In the genomic region with DNA sequence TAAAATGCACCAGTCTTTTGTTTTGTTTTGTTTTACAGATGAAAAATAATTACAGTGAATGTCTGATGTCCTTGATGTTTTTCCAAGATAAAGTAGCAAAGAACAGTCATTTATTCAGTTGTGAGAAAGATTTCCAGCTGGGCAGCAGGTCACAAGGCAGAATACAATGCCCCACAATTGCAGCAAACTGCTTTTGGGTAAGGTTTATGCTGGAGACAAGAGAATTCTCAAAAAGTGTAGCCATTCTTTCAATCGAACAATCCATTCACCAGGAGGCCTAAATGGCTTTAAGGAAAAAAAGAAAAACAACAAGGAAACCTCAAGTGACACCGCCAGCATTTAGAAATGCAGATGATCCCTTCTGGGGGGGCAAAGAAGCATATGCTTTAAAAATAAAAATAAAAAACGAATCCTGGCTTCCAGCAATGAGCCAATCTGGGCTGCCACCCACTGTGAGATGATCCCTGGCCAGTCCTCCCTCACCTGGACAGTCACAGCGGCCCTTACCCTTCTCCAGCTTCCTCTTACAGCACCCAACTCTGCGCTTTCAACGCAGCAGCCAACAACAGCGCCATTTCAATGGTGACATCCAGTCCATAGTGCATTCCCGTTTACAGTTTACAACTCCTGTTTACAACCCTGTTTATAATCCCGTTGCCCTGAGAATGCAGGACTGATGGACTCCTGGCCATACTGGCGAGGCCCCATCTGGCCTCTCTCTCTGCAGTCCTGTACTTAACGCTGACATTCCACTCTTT, we compare ENCODE assay signal across 1 cellular context.
TF ChIP-seq lines count a peak whose summit lies in the region.

No MANE protein-coding gene starts in this region.

TF ChIP-seq in H1, 55 proteins besides CTCF, POLR2A, EP300 and RAD21:
- no peak for TF ChIP-seq BCL11A (IDR thresholded peaks at IDR 0.05; ENCODE audit: low read depth in 2 of 2, low read length in 2 of 2)
- TF ChIP-seq, protein P1, sequence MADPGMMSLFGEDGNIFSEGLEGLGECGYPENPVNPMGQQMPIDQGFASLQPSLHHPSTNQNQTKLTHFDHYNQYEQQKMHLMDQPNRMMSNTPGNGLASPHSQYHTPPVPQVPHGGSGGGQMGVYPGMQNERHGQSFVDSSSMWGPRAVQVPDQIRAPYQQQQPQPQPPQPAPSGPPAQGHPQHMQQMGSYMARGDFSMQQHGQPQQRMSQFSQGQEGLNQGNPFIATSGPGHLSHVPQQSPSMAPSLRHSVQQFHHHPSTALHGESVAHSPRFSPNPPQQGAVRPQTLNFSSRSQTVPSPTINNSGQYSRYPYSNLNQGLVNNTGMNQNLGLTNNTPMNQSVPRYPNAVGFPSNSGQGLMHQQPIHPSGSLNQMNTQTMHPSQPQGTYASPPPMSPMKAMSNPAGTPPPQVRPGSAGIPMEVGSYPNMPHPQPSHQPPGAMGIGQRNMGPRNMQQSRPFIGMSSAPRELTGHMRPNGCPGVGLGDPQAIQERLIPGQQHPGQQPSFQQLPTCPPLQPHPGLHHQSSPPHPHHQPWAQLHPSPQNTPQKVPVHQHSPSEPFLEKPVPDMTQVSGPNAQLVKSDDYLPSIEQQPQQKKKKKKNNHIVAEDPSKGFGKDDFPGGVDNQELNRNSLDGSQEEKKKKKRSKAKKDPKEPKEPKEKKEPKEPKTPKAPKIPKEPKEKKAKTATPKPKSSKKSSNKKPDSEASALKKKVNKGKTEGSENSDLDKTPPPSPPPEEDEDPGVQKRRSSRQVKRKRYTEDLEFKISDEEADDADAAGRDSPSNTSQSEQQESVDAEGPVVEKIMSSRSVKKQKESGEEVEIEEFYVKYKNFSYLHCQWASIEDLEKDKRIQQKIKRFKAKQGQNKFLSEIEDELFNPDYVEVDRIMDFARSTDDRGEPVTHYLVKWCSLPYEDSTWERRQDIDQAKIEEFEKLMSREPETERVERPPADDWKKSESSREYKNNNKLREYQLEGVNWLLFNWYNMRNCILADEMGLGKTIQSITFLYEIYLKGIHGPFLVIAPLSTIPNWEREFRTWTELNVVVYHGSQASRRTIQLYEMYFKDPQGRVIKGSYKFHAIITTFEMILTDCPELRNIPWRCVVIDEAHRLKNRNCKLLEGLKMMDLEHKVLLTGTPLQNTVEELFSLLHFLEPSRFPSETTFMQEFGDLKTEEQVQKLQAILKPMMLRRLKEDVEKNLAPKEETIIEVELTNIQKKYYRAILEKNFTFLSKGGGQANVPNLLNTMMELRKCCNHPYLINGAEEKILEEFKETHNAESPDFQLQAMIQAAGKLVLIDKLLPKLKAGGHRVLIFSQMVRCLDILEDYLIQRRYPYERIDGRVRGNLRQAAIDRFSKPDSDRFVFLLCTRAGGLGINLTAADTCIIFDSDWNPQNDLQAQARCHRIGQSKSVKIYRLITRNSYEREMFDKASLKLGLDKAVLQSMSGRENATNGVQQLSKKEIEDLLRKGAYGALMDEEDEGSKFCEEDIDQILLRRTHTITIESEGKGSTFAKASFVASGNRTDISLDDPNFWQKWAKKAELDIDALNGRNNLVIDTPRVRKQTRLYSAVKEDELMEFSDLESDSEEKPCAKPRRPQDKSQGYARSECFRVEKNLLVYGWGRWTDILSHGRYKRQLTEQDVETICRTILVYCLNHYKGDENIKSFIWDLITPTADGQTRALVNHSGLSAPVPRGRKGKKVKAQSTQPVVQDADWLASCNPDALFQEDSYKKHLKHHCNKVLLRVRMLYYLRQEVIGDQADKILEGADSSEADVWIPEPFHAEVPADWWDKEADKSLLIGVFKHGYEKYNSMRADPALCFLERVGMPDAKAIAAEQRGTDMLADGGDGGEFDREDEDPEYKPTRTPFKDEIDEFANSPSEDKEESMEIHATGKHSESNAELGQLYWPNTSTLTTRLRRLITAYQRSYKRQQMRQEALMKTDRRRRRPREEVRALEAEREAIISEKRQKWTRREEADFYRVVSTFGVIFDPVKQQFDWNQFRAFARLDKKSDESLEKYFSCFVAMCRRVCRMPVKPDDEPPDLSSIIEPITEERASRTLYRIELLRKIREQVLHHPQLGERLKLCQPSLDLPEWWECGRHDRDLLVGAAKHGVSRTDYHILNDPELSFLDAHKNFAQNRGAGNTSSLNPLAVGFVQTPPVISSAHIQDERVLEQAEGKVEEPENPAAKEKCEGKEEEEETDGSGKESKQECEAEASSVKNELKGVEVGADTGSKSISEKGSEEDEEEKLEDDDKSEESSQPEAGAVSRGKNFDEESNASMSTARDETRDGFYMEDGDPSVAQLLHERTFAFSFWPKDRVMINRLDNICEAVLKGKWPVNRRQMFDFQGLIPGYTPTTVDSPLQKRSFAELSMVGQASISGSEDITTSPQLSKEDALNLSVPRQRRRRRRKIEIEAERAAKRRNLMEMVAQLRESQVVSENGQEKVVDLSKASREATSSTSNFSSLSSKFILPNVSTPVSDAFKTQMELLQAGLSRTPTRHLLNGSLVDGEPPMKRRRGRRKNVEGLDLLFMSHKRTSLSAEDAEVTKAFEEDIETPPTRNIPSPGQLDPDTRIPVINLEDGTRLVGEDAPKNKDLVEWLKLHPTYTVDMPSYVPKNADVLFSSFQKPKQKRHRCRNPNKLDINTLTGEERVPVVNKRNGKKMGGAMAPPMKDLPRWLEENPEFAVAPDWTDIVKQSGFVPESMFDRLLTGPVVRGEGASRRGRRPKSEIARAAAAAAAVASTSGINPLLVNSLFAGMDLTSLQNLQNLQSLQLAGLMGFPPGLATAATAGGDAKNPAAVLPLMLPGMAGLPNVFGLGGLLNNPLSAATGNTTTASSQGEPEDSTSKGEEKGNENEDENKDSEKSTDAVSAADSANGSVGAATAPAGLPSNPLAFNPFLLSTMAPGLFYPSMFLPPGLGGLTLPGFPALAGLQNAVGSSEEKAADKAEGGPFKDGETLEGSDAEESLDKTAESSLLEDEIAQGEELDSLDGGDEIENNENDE (IDR thresholded peaks at IDR 0.05; ENCODE audit: insufficient replicate concordance, low read length): peak; percentile 50
